1 cellular context compared by ENCODE assay signal in genomic region chr9:135076876-135077430, GRCh38.
TF ChIP-seq lines count a peak whose summit lies in the region.

No MANE protein-coding gene starts in this region.

TF ChIP-seq in GM23338, 12 proteins besides CTCF, POLR2A, EP300 and RAD21 (continued from another document):
- TF ChIP-seq ZNF462 (CRISPR knock-in tag; IDR thresholded peaks at IDR 0.05) = no peak
- TF ChIP-seq EZH2phosphoT487 (IDR thresholded peaks at IDR 0.05; ENCODE audit: unreplicated experiment) = no peak
- TF ChIP-seq POLR2AphosphoS5 (IDR thresholded peaks at IDR 0.05; ENCODE audit: low read depth) = no peak
- no peak for TF ChIP-seq REST (IDR thresholded peaks at IDR 0.05; ENCODE audit: unreplicated experiment)
